25 cellular contexts compared by ENCODE assay signal in the genomic region with DNA sequence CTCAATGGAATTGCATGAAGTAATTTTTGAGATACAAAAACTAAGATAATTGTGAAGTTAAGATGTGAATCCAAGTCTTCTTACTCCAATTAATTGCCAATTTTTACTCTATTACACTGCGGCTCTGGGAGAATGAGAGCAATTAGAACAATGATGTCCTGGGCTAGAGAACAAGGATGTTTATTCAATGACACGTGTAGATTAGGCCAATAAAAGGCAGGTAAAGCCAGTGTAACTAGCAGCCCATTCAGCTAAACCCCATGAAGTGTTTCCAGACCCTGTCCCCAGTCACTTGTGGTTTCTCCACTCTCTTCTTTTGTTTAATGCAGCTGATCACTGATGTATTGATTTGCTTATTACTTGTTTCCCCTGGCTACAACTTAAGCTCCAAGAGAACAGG.
"Had no signal": no experiment of that assay in that cellular context is flagged by ENCODE, and none has a peak within 500 bp of the region (broad histone marks: within the 10 kb centered on the region; RNA-seq: fewer than 3 reads in every experiment).

No MANE protein-coding gene starts in this region.

- H3K4me3 ChIP-seq: left ventricle myocardium inferior, lung, ovary, right atrium auricular region, right lobe of liver, skin epidermis, spleen, suprapubic skin, thoracic aorta, tibial artery, uterus had no signal

- H3K27me3 ChIP-seq: ovary, right atrium auricular region, right lobe of liver, spleen, suprapubic skin, tibial artery, uterus had no signal

- H3K4me1 ChIP-seq: left ventricle myocardium inferior, right atrium auricular region, right lobe of liver, spleen, suprapubic skin, uterus had no signal

- H3K27ac Mint-ChIP-seq: immature natural killer cell; mesothelial cell of epicardium; naive thymus-derived CD4-positive, alpha-beta T cell; natural killer cell treated with Interleukin-12 subunit alpha and Interleukin-12 subunit beta and Interleukin-15 and Interleukin-18, amount 100 ng/mL, for 72 hours; progenitor cell of endocrine pancreas; stimulated activated effector memory CD8-positive, alpha-beta T cell treated with anti-CD3 and anti-CD28 coated beads, Interleukin-12 subunit alpha, Interleukin-12 subunit beta, amount 100 ng/mL, for 72 hours; stimulated activated naive CD8-positive, alpha-beta T cell treated with anti-CD3 and anti-CD28 coated beads, Interleukin-15, Interleukin-2, amounts not matched to agents 100 ng/mL and 50 ng/mL, for 24 hours; type B pancreatic cell had no signal

- H3K27me3 Mint-ChIP-seq: progenitor cell of endocrine pancreas; stimulated activated naive CD8-positive, alpha-beta T cell treated with anti-CD3 and anti-CD28 coated beads, Interleukin-15, Interleukin-2, amounts not matched to agents 100 ng/mL and 50 ng/mL, for 24 hours; type B pancreatic cell had no signal

- H3K36me3 ChIP-seq: left ventricle myocardium inferior, ovary, right atrium auricular region, right lobe of liver, spleen, suprapubic skin, thoracic aorta, tibial artery, uterus had no signal

- ATAC-seq: naive thymus-derived CD4-positive, alpha-beta T cell; natural killer cell treated with Interleukin-12 subunit alpha and Interleukin-12 subunit beta and Interleukin-15 and Interleukin-18, amount 100 ng/mL, for 72 hours; right lobe of liver; stimulated activated effector memory CD8-positive, alpha-beta T cell treated with anti-CD3 and anti-CD28 coated beads, Interleukin-12 subunit alpha, Interleukin-12 subunit beta, amount 100 ng/mL, for 72 hours had no signal

- FAIRE-seq: islet of Langerhans, kidney had no signal

- H3K27ac ChIP-seq: left ventricle myocardium inferior, ovary, right atrium auricular region, right lobe of liver, skin epidermis, spleen, suprapubic skin, thoracic aorta, tibial artery, uterus had no signal

- H3K4me3 Mint-ChIP-seq: immature natural killer cell; mesothelial cell of epicardium; naive thymus-derived CD4-positive, alpha-beta T cell; natural killer cell treated with Interleukin-12 subunit alpha and Interleukin-12 subunit beta and Interleukin-15 and Interleukin-18, amount 100 ng/mL, for 72 hours; stimulated activated effector memory CD8-positive, alpha-beta T cell treated with anti-CD3 and anti-CD28 coated beads, Interleukin-12 subunit alpha, Interleukin-12 subunit beta, amount 100 ng/mL, for 72 hours; stimulated activated naive CD8-positive, alpha-beta T cell treated with anti-CD3 and anti-CD28 coated beads, Interleukin-15, Interleukin-2, amounts not matched to agents 100 ng/mL and 50 ng/mL, for 24 hours; type B pancreatic cell had no signal

- H3K9me3 ChIP-seq: ovary, right atrium auricular region, right lobe of liver, spleen, suprapubic skin, thoracic aorta, tibial artery, uterus had no signal

- H3K4me1 Mint-ChIP-seq: immature natural killer cell; mesothelial cell of epicardium; stimulated activated effector memory CD8-positive, alpha-beta T cell treated with anti-CD3 and anti-CD28 coated beads, Interleukin-12 subunit alpha, Interleukin-12 subunit beta, amount 100 ng/mL, for 72 hours had no signal

- DNase-seq: hippocampal formation; immature natural killer cell; kidney; left ventricle myocardium inferior; mesendoderm; naive thymus-derived CD4-positive, alpha-beta T cell; ovary; right lobe of liver; spleen; stimulated activated CD4-positive, alpha-beta T cell treated with anti-CD3 and anti-CD28 coated beads, Interleukin-4, amount 100 ng/mL, for 24 hours; stimulated activated naive CD4-positive, alpha-beta T cell; tibial artery; uterus had no signal

- H3K36me3 Mint-ChIP-seq: immature natural killer cell; mesothelial cell of epicardium; natural killer cell treated with Interleukin-12 subunit alpha and Interleukin-12 subunit beta and Interleukin-15 and Interleukin-18, amount 100 ng/mL, for 72 hours; stimulated activated effector memory CD8-positive, alpha-beta T cell treated with anti-CD3 and anti-CD28 coated beads, Interleukin-12 subunit alpha, Interleukin-12 subunit beta, amount 100 ng/mL, for 72 hours; type B pancreatic cell had no signal

- H3K9me3 Mint-ChIP-seq: immature natural killer cell; natural killer cell treated with Interleukin-12 subunit alpha and Interleukin-12 subunit beta and Interleukin-15 and Interleukin-18, amount 100 ng/mL, for 72 hours; stimulated activated effector memory CD8-positive, alpha-beta T cell treated with anti-CD3 and anti-CD28 coated beads, Interleukin-12 subunit alpha, Interleukin-12 subunit beta, amount 100 ng/mL, for 72 hours; type B pancreatic cell had no signal
